In genomic region chr9:85466834-85467233, GRCh38 we compare ENCODE assay signal across 18 cellular contexts.
DNase-seq lines count a peak whose midpoint lies in the region; ATAC-seq, FAIRE-seq and TF ChIP-seq lines count a peak whose summit lies in the region.
"Had no signal": no experiment of that assay in that cellular context is flagged by ENCODE, and none has a peak within 500 bp of the region (broad histone marks: within the 10 kb centered on the region; RNA-seq: fewer than 3 reads in every experiment).

No MANE protein-coding gene starts in this region.

- peak overlapping the region; percentile 71; the same call in 1 of the 2 replicates for H3K18ac ChIP-seq in H1 (ENCODE audit: extremely low read depth, low read length)

- intact Hi-C loops in activated CD8-positive, alpha-beta T cell treated with anti-CD3 and anti-CD28 coated beads for 36 hours (cut with micrococcal nuclease) = no loop called here
- intact Hi-C loops in tibial artery (cut with DNase I; ENCODE audit: low total_unique reads) = no loop called here

- no peak overlapping the region for H2BK15ac ChIP-seq in H1 (ENCODE audit: low read length)

- H3K36me3 ChIP-seq in HUES48 (ENCODE audit: control insufficient read depth, insufficient read depth, low read length) = no peaks in the 10 kb centered on the region
- no peaks in the 10 kb centered on the region for H3K36me3 ChIP-seq in H1 (ENCODE audit: control insufficient read depth in 2 of 4, insufficient read depth in 4 of 4, low read length in 3 of 4)
- H3K36me3 ChIP-seq in iPS-20b (ENCODE audit: insufficient read depth, low read depth, low read length) = no peaks in the 10 kb centered on the region
- no peaks in the 10 kb centered on the region for H3K36me3 ChIP-seq in neural progenitor cell
- no peaks in the 10 kb centered on the region for H3K36me3 ChIP-seq in tibial artery
- H3K36me3 ChIP-seq: BLaER1 treated with 17β-estradiol and CSF1 and Interleukin-3, amounts not matched to agents 10 nM and 100 nM had no signal

- H3K23me2 ChIP-seq in H1 (ENCODE audit: low read depth, low read length) = no peaks in the 10 kb centered on the region

- no peak overlapping the region for H4K8ac ChIP-seq in H1 (ENCODE audit: extremely low read depth, insufficient read depth, low read length)

- POLR2A ChIA-PET in H1 (lab: Charles Lee; ENCODE audit: partially characterized antibody) = no interaction called here
- POLR2A ChIA-PET in activated CD8-positive, alpha-beta T cell treated with anti-CD3 and anti-CD28 coated beads for 36 hours (lab: Charles Lee) = no interaction called here

- H3K4me3 ChIP-seq in HUES48 (ENCODE audit: low read depth, low read length) (no peak overlapping the region), H1 (ENCODE audit: extremely low read depth in 1 of 4, insufficient read depth in 2 of 4, low read depth in 3 of 4, low read length in 4 of 4) (no peak overlapping the region), iPS-20b (ENCODE audit: low read length) (0 out of 2 replicates have a peak overlapping the region, but pooled peaks have one; percentile 1), neural progenitor cell (no peak overlapping the region), tibial artery (no peak overlapping the region)
- H3K4me3 ChIP-seq: BLaER1 treated with 17β-estradiol and CSF1 and Interleukin-3, amounts not matched to agents 10 nM and 100 nM; K562 had no signal

- no peak overlapping the region for H3K23ac ChIP-seq in H1 (ENCODE audit: insufficient read length)

- H3K4me3 Mint-ChIP-seq in neural progenitor cell = no peak overlapping the region
- H3K4me3 Mint-ChIP-seq in activated CD8-positive, alpha-beta T cell treated with anti-CD3 and anti-CD28 coated beads for 36 hours = no peak overlapping the region
- H3K4me3 Mint-ChIP-seq: B cell; CD8-positive, alpha-beta T cell; HFFc6 had no signal

- H3K27ac Mint-ChIP-seq in neural progenitor cell = no peak overlapping the region
- H3K27ac Mint-ChIP-seq in activated CD8-positive, alpha-beta T cell treated with anti-CD3 and anti-CD28 coated beads for 36 hours = no peak overlapping the region
- H3K27ac Mint-ChIP-seq: B cell; CD8-positive, alpha-beta T cell; HFFc6 had no signal

- no peaks in the 10 kb centered on the region for H3K27me3 Mint-ChIP-seq in neural progenitor cell (ENCODE audit: insufficient read depth, low read depth)
- peaks cover 2% of the 10 kb centered on the region for H3K27me3 Mint-ChIP-seq in activated CD8-positive, alpha-beta T cell treated with anti-CD3 and anti-CD28 coated beads for 36 hours
- H3K27me3 Mint-ChIP-seq: B cell had no signal

- H3K4me1 Mint-ChIP-seq in neural progenitor cell = peaks cover 2% of the 10 kb centered on the region
- H3K4me1 Mint-ChIP-seq in activated CD8-positive, alpha-beta T cell treated with anti-CD3 and anti-CD28 coated beads for 36 hours (ENCODE audit: low read depth) = no peaks in the 10 kb centered on the region
- H3K4me1 Mint-ChIP-seq: B cell had no signal

- H3K9ac ChIP-seq in HUES48 (ENCODE audit: low read depth, low read length) (no peak overlapping the region), H1 (replicated peaks in 1 of 4; ENCODE audit: extremely low read depth in 1 of 4, low read depth in 3 of 4, low read length in 3 of 4) (no peak overlapping the region), iPS-20b (ENCODE audit: low read depth, low read length) (no peak overlapping the region; the same call in 1 of the 2 replicates), neural progenitor cell (no peak overlapping the region)
- H3K9ac ChIP-seq: BLaER1 treated with 17β-estradiol and CSF1 and Interleukin-3, amounts not matched to agents 10 nM and 100 nM had no signal

- H3K27ac ChIP-seq in HUES48 (ENCODE audit: low read depth, low read length) (peak overlapping the region; percentile 1), H1 (ENCODE audit: low read depth, low read length) (no peak overlapping the region), iPS-20b (ENCODE audit: low read length) (no peak overlapping the region), neural progenitor cell (no peak overlapping the region), tibial artery (no peak overlapping the region)
- H3K27ac ChIP-seq: BLaER1 treated with 17β-estradiol and CSF1 and Interleukin-3, amounts not matched to agents 10 nM and 100 nM had no signal

- H3K36me3 Mint-ChIP-seq in neural progenitor cell = no peaks in the 10 kb centered on the region
- H3K36me3 Mint-ChIP-seq in activated CD8-positive, alpha-beta T cell treated with anti-CD3 and anti-CD28 coated beads for 36 hours (ENCODE audit: low read depth) = no peaks in the 10 kb centered on the region
- H3K36me3 Mint-ChIP-seq: CD8-positive, alpha-beta T cell had no signal

- H3K9me3 ChIP-seq in HUES48 (ENCODE audit: control insufficient read depth, insufficient read depth, low read length) (no peaks in the 10 kb centered on the region), H1 (ENCODE audit: insufficient read depth in 2 of 2, low read depth in 1 of 2, low read length in 1 of 2) (no peaks in the 10 kb centered on the region), iPS-20b (ENCODE audit: insufficient read depth, low read depth, low read length) (no peaks in the 10 kb centered on the region), neural progenitor cell (ENCODE audit: low read depth) (no peaks in the 10 kb centered on the region), tibial artery (no peaks in the 10 kb centered on the region)
- H3K9me3 ChIP-seq: BLaER1 treated with 17β-estradiol and CSF1 and Interleukin-3, amounts not matched to agents 10 nM and 100 nM had no signal

- TF ChIP-seq CTCF in H1 (IDR thresholded peaks at IDR 0.05; ENCODE audit: control extremely low read depth in 1 of 3, insufficient read depth in 1 of 3, low read depth in 1 of 3, low read length in 3 of 3) (no peak), neural progenitor cell (IDR thresholded peaks at IDR 0.05) (no peak), tibial artery (IDR thresholded peaks at IDR 0.05) (no peak)
- no peak for TF ChIP-seq CTCF in activated CD8-positive, alpha-beta T cell treated with anti-CD3 and anti-CD28 coated beads for 36 hours (IDR thresholded peaks at IDR 0.05)

- no peak overlapping the region for H4K5ac ChIP-seq in H1 (ENCODE audit: insufficient read length, low read depth, low read length)

- H3K79me1 ChIP-seq in H1 (ENCODE audit: low read depth, low read length) = no peaks in the 10 kb centered on the region

- H3K4me2 ChIP-seq in H1 (ENCODE audit: insufficient read depth in 1 of 2, low read depth in 2 of 2, low read length in 2 of 2) = no peak overlapping the region
- no peak overlapping the region for H3K4me2 ChIP-seq in neural progenitor cell
- H3K4me2 ChIP-seq: BLaER1 treated with 17β-estradiol and CSF1 and Interleukin-3, amounts not matched to agents 10 nM and 100 nM had no signal

- CTCF ChIA-PET in H1 (lab: Charles Lee; ENCODE audit: partially characterized antibody) = interaction anchor here (1.4 kb wide), 1 partner anchor 14 kb away, joined by 3 read pairs; no protein-coding TSS in a partner anchor
- CTCF ChIA-PET in activated CD8-positive, alpha-beta T cell treated with anti-CD3 and anti-CD28 coated beads for 36 hours (lab: Charles Lee) = no interaction called here

- no peak overlapping the region for H2BK12ac ChIP-seq in H1 (ENCODE audit: low read depth, low read length)

- H2BK20ac ChIP-seq in H1 (ENCODE audit: low read length) = no peak overlapping the region; the same call in 1 of the 2 replicates

- ATAC-seq in activated CD8-positive, alpha-beta T cell treated with anti-CD3 and anti-CD28 coated beads for 36 hours = no peak
- ATAC-seq: CD8-positive, alpha-beta T cell; HCT116; K562 had no signal

- H2BK120ac ChIP-seq in H1 (replicated peaks; ENCODE audit: low read depth, low read length) = peak overlapping the region; percentile 94

- 78% methylated on average over 10 of the region's 10 CpGs; no CpG with 5 or more reads in 1 of the 2 experiments for WGBS in H1 (ENCODE audit: extremely low coverage in 1 of 2, insufficient coverage in 1 of 2, insufficient read length in 1 of 2, insufficient replicate concordance in 2 of 2, low coverage in 1 of 2, low lambda C conversion rate in 2 of 2, missing lambda C conversion rate in 1 of 2), 2 experiments

- H2AFZ ChIP-seq in H1 (ENCODE audit: low read length) = no peak overlapping the region
- H2AFZ ChIP-seq in neural progenitor cell (replicated peaks) = peak overlapping the region; percentile 11

- H3K27me3 ChIP-seq in HUES48 (ENCODE audit: control insufficient read depth, insufficient read depth, low read length) (no peaks in the 10 kb centered on the region), H1 (replicated peaks in 1 of 4; ENCODE audit: control insufficient read depth in 3 of 4, extremely low read depth in 1 of 4, insufficient read depth in 3 of 4, low read length in 3 of 4) (no peaks in the 10 kb centered on the region), iPS-20b (ENCODE audit: insufficient read depth, low read length) (no peaks in the 10 kb centered on the region), neural progenitor cell (no peaks in the 10 kb centered on the region), tibial artery (no peaks in the 10 kb centered on the region)
- H3K27me3 ChIP-seq: BLaER1 treated with 17β-estradiol and CSF1 and Interleukin-3, amounts not matched to agents 10 nM and 100 nM had no signal

- no peaks in the 10 kb centered on the region for H3F3A ChIP-seq in neural progenitor cell (ENCODE audit: low read depth)

- no peak for TF ChIP-seq EP300 in H1 (IDR thresholded peaks at IDR 0.05; ENCODE audit: borderline replicate concordance in 1 of 2, low read depth in 2 of 2, low read length in 2 of 2)

- H3K4me1 ChIP-seq in HUES48 (ENCODE audit: control insufficient read depth, insufficient read depth, low read length) (peaks cover 11% of the 10 kb centered on the region), H1 (replicated peaks in 1 of 4; ENCODE audit: control insufficient read depth in 3 of 4, insufficient read depth in 4 of 4, low read length in 3 of 4) (peaks cover 0 to 3% (median 0%) of the 10 kb centered on the region in 4 experiments; a peak in 1 of 7 replicates), iPS-20b (ENCODE audit: insufficient read depth, low read length) (peaks cover 8% of the 10 kb centered on the region), neural progenitor cell (no peaks in the 10 kb centered on the region), tibial artery (no peaks in the 10 kb centered on the region)
- H3K4me1 ChIP-seq: BLaER1 treated with 17β-estradiol and CSF1 and Interleukin-3, amounts not matched to agents 10 nM and 100 nM had no signal

- H4K20me1 ChIP-seq in H1 (replicated peaks in 1 of 2; ENCODE audit: control insufficient read depth in 1 of 2, insufficient read depth in 2 of 2, low read length in 2 of 2) (no peaks in the 10 kb centered on the region), neural progenitor cell (ENCODE audit: low read depth) (no peaks in the 10 kb centered on the region)
- H4K20me1 ChIP-seq: BLaER1 treated with 17β-estradiol and CSF1 and Interleukin-3, amounts not matched to agents 10 nM and 100 nM had no signal

- peak overlapping the region; percentile 17 for H4K91ac ChIP-seq in H1 (replicated peaks; ENCODE audit: insufficient read length, low read length)

- H2AK5ac ChIP-seq in H1 (ENCODE audit: low read depth, low read length) = no peak overlapping the region

- peak overlapping the region; percentile 78; the same call in 1 of the 2 replicates for H2BK5ac ChIP-seq in H1 (ENCODE audit: low read depth, low read length)

- DNase-seq in H1 (ENCODE audit: low read depth in 1 of 2, low spot score in 2 of 2) = no peak
- DNase-seq in neural progenitor cell (ENCODE audit: low spot score) = no peak
- DNase-seq in activated CD8-positive, alpha-beta T cell treated with anti-CD3 and anti-CD28 coated beads for 36 hours = no peak
- no peak for DNase-seq in T-helper 1 cell
- DNase-seq in tibial artery = no peak
- DNase-seq: Calu3; CD8-positive, alpha-beta T cell; DMS79 treated with DMSO at 0.1 percent for 48 hours; GF-D8; HFFc6; IMR-90 had no signal

- H3K4ac ChIP-seq in H1 (replicated peaks; ENCODE audit: insufficient read length, low read depth, low read length) = no peak overlapping the region

- no peak for FAIRE-seq in H1 (lab: Jason Lieb, UNC)
- FAIRE-seq: H54, K562 had no signal

- no peak for TF ChIP-seq RAD21 in H1 (IDR thresholded peaks at IDR 0.05 in 1 of 2, conservative IDR thresholded peaks at IDR 0.05 in 1 of 2; ENCODE audit: low read depth in 2 of 2, low read length in 2 of 2)

- no peak overlapping the region for H3K14ac ChIP-seq in H1 (ENCODE audit: insufficient read length)

- no peaks in the 10 kb centered on the region for H3K9me3 Mint-ChIP-seq in neural progenitor cell
- H3K9me3 Mint-ChIP-seq in activated CD8-positive, alpha-beta T cell treated with anti-CD3 and anti-CD28 coated beads for 36 hours = no peaks in the 10 kb centered on the region
- H3K9me3 Mint-ChIP-seq: CD8-positive, alpha-beta T cell had no signal

- H3K56ac ChIP-seq in H1 (replicated peaks; ENCODE audit: insufficient read length, low read depth, low read length) = no peak overlapping the region

- TF ChIP-seq POLR2A in H1 (IDR thresholded peaks at IDR 0.05; ENCODE audit: control extremely low read depth in 1 of 2, low read depth in 2 of 2, low read length in 2 of 2) = no peak

- no peaks in the 10 kb centered on the region for H3K79me2 ChIP-seq in H1 (ENCODE audit: control insufficient read depth in 1 of 2, insufficient read depth in 2 of 2, low read length in 2 of 2)
- H3K79me2 ChIP-seq in neural progenitor cell (ENCODE audit: low read depth) = no peaks in the 10 kb centered on the region
